24 cellular contexts compared by ENCODE assay signal in genomic region chr12:68345763-68346162, GRCh38.
"Had no signal": no experiment of that assay in that cellular context is flagged by ENCODE, and none has a peak within 500 bp of the region (broad histone marks: within the 10 kb centered on the region; RNA-seq: fewer than 3 reads in every experiment).

No MANE protein-coding gene starts in this region.

- H3K9me3 Mint-ChIP-seq: immature natural killer cell; nephron; neural progenitor cell; stimulated activated naive B cell treated with anti-CD40 and anti-IgM and Interleukin-4, amounts not matched to agents 10 μg/mL and 1 μg/mL and 100 μg/mL, for 72 hours had no signal

- H2AFZ ChIP-seq: neural progenitor cell, parathyroid adenoma had no signal

- ATAC-seq: left ventricle myocardium superior; lower lobe of right lung; right lobe of liver; stimulated activated naive B cell treated with anti-CD40 and anti-IgM and Interleukin-4, amounts not matched to agents 10 μg/mL and 1 μg/mL and 100 μg/mL, for 72 hours had no signal

- H3K4me1 ChIP-seq: lower lobe of right lung, parathyroid adenoma, right lobe of liver, thyroid gland, vagina had no signal

- H3K9ac ChIP-seq: neural progenitor cell, parathyroid adenoma had no signal

- H3K4me2 ChIP-seq: neural progenitor cell had no signal

- H3K4me3 ChIP-seq: coronary artery, esophagus squamous epithelium, lower lobe of right lung, neural progenitor cell, right lobe of liver, stomach, thyroid gland, vagina had no signal

- H3K79me2 ChIP-seq: parathyroid adenoma had no signal

- H3K4me3 Mint-ChIP-seq: immature natural killer cell; nephron; neural progenitor cell; stimulated activated naive B cell treated with anti-CD40 and anti-IgM and Interleukin-4, amounts not matched to agents 10 μg/mL and 1 μg/mL and 100 μg/mL, for 72 hours had no signal

- DNase-seq: dermis blood vessel endothelial cell; effector memory CD4-positive, alpha-beta T cell; esophagus squamous epithelium; foreskin melanocyte; hypothalamus; immature natural killer cell; islet precursor cell; kidney glomerular epithelial cell; left ventricle myocardium superior; lower lobe of right lung; right lobe of liver; small intestine; stimulated activated CD4-positive, alpha-beta T cell treated with anti-CD3 and anti-CD28 coated beads, Interleukin-15, amount 100 ng/mL, for 24 hours; stimulated activated CD4-positive, alpha-beta T cell treated with anti-CD3 and anti-CD28 coated beads, Interleukin-2, amount 100 ng/mL, for 48 hours; stimulated activated naive B cell treated with anti-CD40 and anti-IgM and Interleukin-4, amounts not matched to agents 10 μg/mL and 1 μg/mL and 100 μg/mL, for 72 hours; stomach; thyroid gland; trophoblast cell had no signal

- H3K9me3 ChIP-seq: esophagus squamous epithelium, lower lobe of right lung, right lobe of liver, stomach, thyroid gland, vagina had no signal

- H3K27ac Mint-ChIP-seq: nephron; neural progenitor cell; progenitor cell of endocrine pancreas; stimulated activated naive B cell treated with anti-CD40 and anti-IgM and Interleukin-4, amounts not matched to agents 10 μg/mL and 1 μg/mL and 100 μg/mL, for 72 hours had no signal

- H3K27me3 ChIP-seq: neural progenitor cell, right lobe of liver, stomach, thyroid gland, vagina had no signal

- H3K36me3 ChIP-seq: esophagus squamous epithelium, lower lobe of right lung, neural progenitor cell, right lobe of liver, stomach, thyroid gland, vagina had no signal

- H3K36me3 Mint-ChIP-seq: neural progenitor cell; stimulated activated naive B cell treated with anti-CD40 and anti-IgM and Interleukin-4, amounts not matched to agents 10 μg/mL and 1 μg/mL and 100 μg/mL, for 72 hours had no signal
